In genomic region chr12:28500373-28501024, GRCh38 we compare ENCODE assay signal across 22 cellular contexts.
"Had no signal": no experiment of that assay in that cellular context is flagged by ENCODE, and none has a peak within 500 bp of the region (broad histone marks: within the 10 kb centered on the region; RNA-seq: fewer than 3 reads in every experiment).

No MANE protein-coding gene starts in this region.

- H3K36me3 ChIP-seq: colonic mucosa, esophagus squamous epithelium, gastrocnemius medialis, heart left ventricle, lower lobe of right lung, prostate gland, suprapubic skin had no signal

- H3K27me3 Mint-ChIP-seq: activated naive CD4-positive, alpha-beta T cell treated with anti-CD3 and anti-CD28 coated beads, Interleukin-2, amount 10 ng/mL, durations not matched to agents 7 days and 5 days; activated T-helper 17 cell treated with anti-CD3 and anti-CD28 coated beads, Interleukin-2, amount 50 U/mL, for 72 hours had no signal

- H3K27ac ChIP-seq: colonic mucosa, esophagus squamous epithelium, gastrocnemius medialis, heart left ventricle, lower lobe of right lung, prostate gland, suprapubic skin, VCaP had no signal

- H3K4me3 ChIP-seq: colonic mucosa, esophagus squamous epithelium, gastrocnemius medialis, heart left ventricle, lower lobe of right lung, prostate gland, suprapubic skin had no signal

- H3K27ac Mint-ChIP-seq: activated naive CD4-positive, alpha-beta T cell treated with anti-CD3 and anti-CD28 coated beads, Interleukin-2, amount 10 ng/mL, durations not matched to agents 7 days and 5 days; activated T-helper 17 cell treated with anti-CD3 and anti-CD28 coated beads, Interleukin-2, amount 50 U/mL, for 72 hours; immature natural killer cell; nephron had no signal

- H3K4me1 ChIP-seq: colonic mucosa, gastrocnemius medialis, heart left ventricle, lower lobe of right lung, prostate gland, suprapubic skin had no signal

- H3K27me3 ChIP-seq: colonic mucosa, esophagus squamous epithelium, gastrocnemius medialis, heart left ventricle, suprapubic skin had no signal

- H3K9me3 ChIP-seq: colonic mucosa, esophagus squamous epithelium, gastrocnemius medialis, lower lobe of right lung, prostate gland, suprapubic skin had no signal

- H3K4me3 Mint-ChIP-seq: activated naive CD4-positive, alpha-beta T cell treated with anti-CD3 and anti-CD28 coated beads, Interleukin-2, amount 10 ng/mL, durations not matched to agents 7 days and 5 days; activated T-helper 17 cell treated with anti-CD3 and anti-CD28 coated beads, Interleukin-2, amount 50 U/mL, for 72 hours; immature natural killer cell; nephron had no signal

- DNase-seq: activated CD4-positive, alpha-beta T cell treated with anti-CD3 and anti-CD28 coated beads, Interleukin-2, amount 50 U/mL, for 48 hours; activated naive CD4-positive, alpha-beta T cell treated with anti-CD3 and anti-CD28 coated beads, Interleukin-2, amount 10 ng/mL, durations not matched to agents 7 days and 5 days; caudate nucleus; colonic mucosa; esophagus squamous epithelium; gastrocnemius medialis; heart left ventricle; immature natural killer cell; lower lobe of right lung; occipital lobe; right cardiac atrium; small intestine; stimulated activated CD4-positive, alpha-beta T cell treated with anti-CD3 and anti-CD28 coated beads, Interleukin-4, amount 100 ng/mL, for 4 hours; stimulated activated CD8-positive, alpha-beta memory T cell treated with anti-CD3 and anti-CD28 coated beads, Interleukin-4, amount 100 ng/mL, for 48 hours; stimulated activated naive CD8-positive, alpha-beta T cell treated with anti-CD3 and anti-CD28 coated beads, Interleukin-15, Interleukin-2, amounts not matched to agents 100 U/mL and 50 U/mL, for 24 hours; T-helper 9 cell; trophoblast cell had no signal

- H3K4me1 Mint-ChIP-seq: nephron had no signal
